22 cellular contexts compared by ENCODE assay signal in the genomic region with DNA sequence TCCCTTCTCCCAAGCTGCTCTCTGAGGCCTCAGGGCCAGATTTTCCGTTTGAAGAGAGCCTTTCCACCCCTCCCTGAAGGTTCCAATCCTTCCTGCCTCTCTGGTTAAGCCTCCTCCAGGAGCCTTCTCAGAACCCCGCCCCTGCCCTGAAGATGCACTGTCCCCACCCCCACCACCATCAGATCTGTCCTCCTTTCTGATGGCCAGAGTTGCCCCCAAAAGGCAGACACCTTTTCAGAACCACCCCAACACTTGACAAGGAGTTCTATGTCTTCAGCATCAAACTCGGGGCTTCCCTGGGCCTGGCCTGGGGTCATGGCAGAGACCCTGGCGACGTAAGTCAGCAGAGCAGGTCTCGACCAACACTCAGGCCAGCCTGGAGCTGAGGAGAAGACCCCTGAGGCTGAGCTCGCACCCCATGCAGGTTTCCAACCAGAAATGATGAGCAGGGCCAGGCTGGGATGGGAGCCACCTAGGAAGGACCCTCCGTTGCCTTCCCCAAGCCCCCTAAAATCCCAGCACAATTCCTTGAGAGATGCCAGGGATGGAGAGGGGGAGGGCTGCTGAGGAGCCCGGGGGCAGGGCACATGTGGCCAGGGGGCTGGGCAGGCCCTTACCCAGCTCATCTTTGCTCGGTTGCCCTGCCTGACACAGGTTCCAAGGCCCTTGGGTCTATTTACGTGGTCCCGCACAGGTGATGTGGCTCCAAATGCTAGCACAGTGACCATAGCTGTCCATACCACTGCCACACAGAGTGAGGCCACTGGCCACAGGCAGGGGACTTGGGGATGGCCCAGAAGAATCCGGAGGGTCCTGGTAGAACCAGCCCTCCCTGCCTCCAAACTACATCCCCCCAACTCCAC. TPM values are rescaled to one million over a fixed set of nuclear protein-coding genes. Genes with fewer than 3 reads are reported as not detected.
A peak's percentile ranks its signal among the peaks of the same experiment; 100 is the strongest.
DNase-seq lines count a peak whose midpoint lies in the region; ATAC-seq and TF ChIP-seq lines count a peak whose summit lies in the region.
"Had no signal": no experiment of that assay in that cellular context is flagged by ENCODE, and none has a peak within 500 bp of the region (broad histone marks: within the 10 kb centered on the region; RNA-seq: fewer than 3 reads in every experiment).

No MANE protein-coding gene starts in this region.

- H3K36me3 ChIP-seq in cardiac muscle cell, result no peaks in the 10 kb centered on the region
- H3K36me3 ChIP-seq in heart right ventricle, result no peaks in the 10 kb centered on the region
- H3K36me3 ChIP-seq in SJCRH30, result no peaks in the 10 kb centered on the region
- H3K36me3 ChIP-seq in muscle layer of colon (ENCODE audit: insufficient read depth, low read length), result no peaks in the 10 kb centered on the region
- no peaks in the 10 kb centered on the region for H3K36me3 ChIP-seq in subcutaneous abdominal adipose tissue (ENCODE audit: control insufficient read depth in 5 of 5, insufficient read depth in 5 of 5, low read length in 5 of 5)
- H3K36me3 ChIP-seq: HAP-1, heart left ventricle, lower lobe of right lung had no signal

- WGBS in heart right ventricle, 2 donors, result 91 to 94% methylated on average over 13 of the region's 13 CpGs

- DNase-seq in cardiac muscle cell (ENCODE audit: low read depth in 1 of 2, low spot score in 1 of 2) (no peak), heart right ventricle (no peak), SJCRH30 (no peak)
- DNase-seq: activated CD8-positive, alpha-beta memory T cell treated with anti-CD3 and anti-CD28 coated beads for 24 hours; central memory CD4-positive, alpha-beta T cell; dorsolateral prefrontal cortex; NCI-H1436 treated with DMSO at 0.1 percent for 48 hours; NCI-H2171; NCI-H524 treated with DMSO at 0.1 percent for 48 hours; stimulated activated CD8-positive, alpha-beta memory T cell treated with anti-CD3 and anti-CD28 coated beads, Interleukin-4, amount 100 ng/mL, for 48 hours had no signal

- H3K4me3 ChIP-seq in cardiac muscle cell, result no peak overlapping the region
- no peak overlapping the region for H3K4me3 ChIP-seq in heart right ventricle
- peak overlapping the region; percentile 87 for H3K4me3 ChIP-seq in SJCRH30
- H3K4me3 ChIP-seq in muscle layer of colon (ENCODE audit: low read depth in 1 of 2, low read length in 2 of 2), result no peak overlapping the region
- no peak overlapping the region for H3K4me3 ChIP-seq in subcutaneous abdominal adipose tissue (ENCODE audit: low read depth in 1 of 5, low read length in 5 of 5)
- H3K4me3 ChIP-seq: dorsolateral prefrontal cortex, HAP-1, heart left ventricle, lower lobe of right lung had no signal

- ATAC-seq in heart right ventricle (no peak), GM18870 (IDR thresholded peaks at IDR 0.05; ENCODE audit: unreplicated experiment) (no peak), HG03469 (IDR thresholded peaks at IDR 0.05; ENCODE audit: unreplicated experiment) (no peak), HG02938 (IDR thresholded peaks at IDR 0.05; ENCODE audit: unreplicated experiment) (no peak)
- ATAC-seq: activated CD4-positive, CD25-positive, alpha-beta regulatory T cell treated with anti-CD3 and anti-CD28 coated beads, Interleukin-2, amount 50 U/mL, for 24 hours; activated naive CD4-positive, alpha-beta T cell treated with anti-CD3 and anti-CD28 coated beads, Interleukin-2, amount 50 U/mL, for 72 hours; lower lobe of right lung had no signal

- TF ChIP-seq CTCF in cardiac muscle cell (IDR thresholded peaks at IDR 0.05; ENCODE audit: low read depth, low read length) (no peak), heart right ventricle (IDR thresholded peaks at IDR 0.05) (no peak)

- intact Hi-C loops in heart right ventricle (cut with DNase I), result loop anchor here in 6 of 10 donors (2.0 to 5.0 kb wide), 6 partner anchors 36 to 71 kb away; a partner anchor contains a TSS

- H3K9ac ChIP-seq in muscle layer of colon (ENCODE audit: low read length) (no peak overlapping the region), subcutaneous abdominal adipose tissue (ENCODE audit: low read length in 5 of 5) (peak overlapping the region in 1 of 5 donors; percentile 23)

- H3K27me3 ChIP-seq in cardiac muscle cell, result peaks cover 14% of the 10 kb centered on the region
- H3K27me3 ChIP-seq in heart right ventricle, result peaks cover 0 to 28% (median 11%) of the 10 kb centered on the region in 7 donors
- H3K27me3 ChIP-seq in SJCRH30, result no peaks in the 10 kb centered on the region
- peaks cover 12 to 13% of the 10 kb centered on the region in 2 donors for H3K27me3 ChIP-seq in muscle layer of colon (ENCODE audit: control insufficient read depth in 1 of 2, insufficient read depth in 2 of 2, low read length in 2 of 2)
- H3K27me3 ChIP-seq in subcutaneous abdominal adipose tissue (ENCODE audit: control insufficient read depth in 5 of 5, insufficient read depth in 4 of 5, low read length in 5 of 5), result peaks cover 0 to 13% (median 10%) of the 10 kb centered on the region in 5 donors

- H3K9me3 ChIP-seq in cardiac muscle cell (ENCODE audit: low read depth) (no peaks in the 10 kb centered on the region), heart right ventricle (peaks cover 0 to under 1% (median 0%) of the 10 kb centered on the region in 11 donors), SJCRH30 (replicated peaks) (no peaks in the 10 kb centered on the region), muscle layer of colon (ENCODE audit: low read length) (no peaks in the 10 kb centered on the region), subcutaneous abdominal adipose tissue (ENCODE audit: control insufficient read depth in 5 of 5, low read length in 5 of 5) (no peaks in the 10 kb centered on the region)
- H3K9me3 ChIP-seq: HAP-1, lower lobe of right lung had no signal

- H3K27ac ChIP-seq in cardiac muscle cell (peak overlapping the region; percentile 13), heart right ventricle (peak overlapping the region in 3 of 10 donors; percentile 7 to 32 (median 25)), SJCRH30 (peak overlapping the region; percentile 97), muscle layer of colon (ENCODE audit: low read depth, low read length) (peak overlapping the region; percentile 44), subcutaneous abdominal adipose tissue (ENCODE audit: low read depth, low read length) (peak overlapping the region; percentile 54)
- H3K27ac ChIP-seq: dorsolateral prefrontal cortex, lower lobe of right lung, RWPE1 had no signal

- H3K4me1 ChIP-seq in cardiac muscle cell (ENCODE audit: low read depth), result peaks cover 33% of the 10 kb centered on the region
- H3K4me1 ChIP-seq in heart right ventricle, result peaks cover 28 to 72% (median 52%) of the 10 kb centered on the region in 9 donors
- H3K4me1 ChIP-seq in SJCRH30, result peaks cover 51% of the 10 kb centered on the region
- peaks cover 12% of the 10 kb centered on the region for H3K4me1 ChIP-seq in muscle layer of colon (ENCODE audit: insufficient read depth, low read length)
- H3K4me1 ChIP-seq in subcutaneous abdominal adipose tissue (ENCODE audit: control insufficient read depth in 5 of 5, insufficient read depth in 5 of 5, low read length in 5 of 5), result peaks cover 12 to 82% (median 55%) of the 10 kb centered on the region in 5 donors
- H3K4me1 ChIP-seq: HAP-1 had no signal

RNA-seq across cellular contexts. Expression of a gene that starts 10.3 kb away (rescaled TPM):
- total RNA-seq in cardiac muscle cell, result 2.9 and 3.6 TPM in 2 replicates
- polyA plus RNA-seq in cardiac muscle cell, result 1.7 and 4.9 TPM in 2 replicates
- total RNA-seq in heart right ventricle, result under 1 TPM in 6 of 10 donors, not detected in 4; 0.21 to 0.44 (median 0.29) TPM
- under 1 TPM; 0.29 to 0.66 TPM for polyA plus RNA-seq in heart right ventricle
- total RNA-seq in SJCRH30 (2014; rRNA removed; shearing (Covaris generic)), result 0.12 TPM in 1 of 2 replicates, not detected in the other

RNA-seq across cellular contexts. Expression of a gene that starts 15.1 kb away (rescaled TPM):
- total RNA-seq in cardiac muscle cell (0.63 and 0.78 TPM in 2 replicates), heart right ventricle (1 to 10 TPM in 1 of 10 donors, under 1 TPM in 9; 0.19 to 2.4 (median 0.53) TPM)
- polyA plus RNA-seq in cardiac muscle cell (0.49 TPM in 1 of 2 replicates, not detected in the other), heart right ventricle (1 to 10 TPM in 1 of 2 donors, under 1 TPM in 1; 0.33 to 2.9 TPM)
- total RNA-seq in SJCRH30 (2014; rRNA removed; shearing (Covaris generic)), result 12.4 and 14.3 TPM in 2 replicates
- total RNA-seq: osteoblast had no signal

RNA-seq across cellular contexts. Expression of a gene that starts 32.6 kb away (rescaled TPM):
- total RNA-seq in cardiac muscle cell, result not detected in 2 replicates
- polyA plus RNA-seq in cardiac muscle cell, result 1.1 and 2.3 TPM in 2 replicates
- 10 to 100 TPM; 25.2 to 70.2 (median 32.4) TPM for total RNA-seq in heart right ventricle
- polyA plus RNA-seq in heart right ventricle, result 100 to 1,000 TPM in 1 of 2 donors, 10 to 100 TPM in 1; 83.9 to 117 TPM
- 0.33 and 0.43 TPM in 2 replicates for total RNA-seq in SJCRH30 (2014; rRNA removed; shearing (Covaris generic))

RNA-seq across cellular contexts. Expression of a gene that starts 55.7 kb away (rescaled TPM):
- total RNA-seq in cardiac muscle cell (not detected in 2 replicates), heart right ventricle (1 to 10 TPM; 2.2 to 7.8 (median 3.4) TPM)
- polyA plus RNA-seq in cardiac muscle cell (0.23 TPM in 1 of 2 replicates, not detected in the other), heart right ventricle (10 to 100 TPM in 1 of 2 donors, 1 to 10 TPM in 1; 5.8 to 11.6 TPM)
- 0.48 and 1.2 TPM in 2 replicates for total RNA-seq in SJCRH30 (2014; rRNA removed; shearing (Covaris generic))

Comparison
In these comparisons a context has a peak if more than half of its experiments do, and no peak if none do; other contexts are left out.
1. RNA of a gene that starts 32.6 kb away (total RNA-seq): 25.2 to 70.2 TPM in heart right ventricle; 0.33 to 0.43 TPM in SJCRH30 and not detected in cardiac muscle cell; every median in the first group is over 10 times any median in the second.